Comparison of ENCODE assay signal across 9 cellular contexts in genomic region chr9:72473474-72474241, GRCh38. TPM values are rescaled to one million over a fixed set of nuclear protein-coding genes. Genes with fewer than 3 reads are reported as not detected.
DNase-seq lines count a peak whose midpoint lies in the region; ATAC-seq and TF ChIP-seq lines count a peak whose summit lies in the region.
"Had no signal": no experiment of that assay in that cellular context is flagged by ENCODE, and none has a peak within 500 bp of the region (broad histone marks: within the 10 kb centered on the region; RNA-seq: fewer than 3 reads in every experiment).

No MANE protein-coding gene starts in this region.

- in situ Hi-C loops in G401 (cut with HindIII; ENCODE audit: low sequenced_read_pairs) = no loop called here

- H3K9me3 ChIP-seq in upper lobe of left lung = no peaks in the 10 kb centered on the region
- H3K9me3 ChIP-seq in left lung = no peaks in the 10 kb centered on the region
- H3K9me3 ChIP-seq: Caco-2 had no signal

- H3K4me1 ChIP-seq in upper lobe of left lung (peaks cover 7 to 16% (median 10%) of the 10 kb centered on the region in 4 donors), left lung (peaks cover 3 to 12% of the 10 kb centered on the region in 2 donors)

- no peak for TF ChIP-seq CTCF in type B pancreatic cell (conservative IDR thresholded peaks at IDR 0.05)
- no peak for TF ChIP-seq CTCF in upper lobe of left lung (IDR thresholded peaks at IDR 0.05)
- no peak for TF ChIP-seq CTCF in left lung (IDR thresholded peaks at IDR 0.05)

- H3K27me3 Mint-ChIP-seq in type B pancreatic cell = no peaks in the 10 kb centered on the region

- ATAC-seq in activated naive CD4-positive, alpha-beta T cell treated with anti-CD3 and anti-CD28 coated beads, Interleukin-2, amount 50 U/mL, for 72 hours = peak; percentile 76 to 82
- ATAC-seq in HG03025 (IDR thresholded peaks at IDR 0.05; ENCODE audit: low FRiP score, unreplicated experiment) = peak; percentile 82
- no peak for ATAC-seq in upper lobe of left lung (ENCODE audit: low FRiP score in 2 of 2)
- ATAC-seq in left lung = no peak

- H3K36me3 ChIP-seq in upper lobe of left lung (no peaks in the 10 kb centered on the region), left lung (no peaks in the 10 kb centered on the region)

- no peak for TF ChIP-seq EP300 in upper lobe of left lung (IDR thresholded peaks at IDR 0.05)

- TF ChIP-seq POLR2A in upper lobe of left lung (IDR thresholded peaks at IDR 0.05) = no peak

- peaks cover 0 to 10% of the 10 kb centered on the region in 2 donors for H3K9me3 Mint-ChIP-seq in activated naive CD4-positive, alpha-beta T cell treated with anti-CD3 and anti-CD28 coated beads, Interleukin-2, amount 50 U/mL, for 72 hours
- H3K9me3 Mint-ChIP-seq in type B pancreatic cell = peaks cover 6% of the 10 kb centered on the region

- H3K4me3 ChIP-seq in upper lobe of left lung (no peak overlapping the region), left lung (no peak overlapping the region)

- H3K27me3 ChIP-seq in upper lobe of left lung (no peaks in the 10 kb centered on the region), left lung (no peaks in the 10 kb centered on the region)

- intact Hi-C loops in left lung (cut with DNase I) = no loop called here

- no peak overlapping the region for H3K4me3 Mint-ChIP-seq in type B pancreatic cell

- no peak for DNase-seq in activated naive CD4-positive, alpha-beta T cell treated with anti-CD3 and anti-CD28 coated beads, Interleukin-2, amount 50 U/mL, for 72 hours (ENCODE audit: low spot score in 2 of 2)
- DNase-seq in activated naive CD4-positive, alpha-beta T cell treated with anti-CD3 and anti-CD28 coated beads, Interleukin-2, amount 50 U/mL, for 16 hours = no peak
- peak; percentile 60 for DNase-seq in amniotic epithelial cell (ENCODE audit: low read depth)
- no peak for DNase-seq in type B pancreatic cell (ENCODE audit: extremely low spot score, unreplicated experiment)
- no peak for DNase-seq in G401 (ENCODE audit: low spot score)
- no peak for DNase-seq in upper lobe of left lung
- no peak for DNase-seq in left lung
- DNase-seq: Caco-2 had no signal

- no peak overlapping the region for H3K27ac ChIP-seq in upper lobe of left lung
- no peak overlapping the region for H3K27ac ChIP-seq in left lung

- peaks cover 16% of the 10 kb centered on the region for H3K4me1 Mint-ChIP-seq in type B pancreatic cell (ENCODE audit: unreplicated experiment)

- H3K27ac Mint-ChIP-seq in activated naive CD4-positive, alpha-beta T cell treated with anti-CD3 and anti-CD28 coated beads, Interleukin-2, amount 50 U/mL, for 72 hours = peak overlapping the region; percentile 35 to 92
- H3K27ac Mint-ChIP-seq in type B pancreatic cell = peak overlapping the region; percentile 61

- H3K36me3 Mint-ChIP-seq in activated naive CD4-positive, alpha-beta T cell treated with anti-CD3 and anti-CD28 coated beads, Interleukin-2, amount 50 U/mL, for 72 hours = peaks cover 0 to 12% of the 10 kb centered on the region in 2 donors
- no peaks in the 10 kb centered on the region for H3K36me3 Mint-ChIP-seq in type B pancreatic cell

RNA-seq across cellular contexts. Expression of gene TMC1, which starts 47.8 kb away (rescaled TPM):
- not detected for total RNA-seq in activated naive CD4-positive, alpha-beta T cell treated with anti-CD3 and anti-CD28 coated beads, Interleukin-2, amount 50 U/mL, for 72 hours
- not detected in 2 replicates for total RNA-seq in type B pancreatic cell (ENCODE audit: low replicate concordance)
- not detected in 2 replicates for total RNA-seq in G401 (2014; rRNA removed; shearing (Covaris generic))
- under 1 TPM in 1 of 6 donors, not detected in 5; 0.67 TPM for total RNA-seq in upper lobe of left lung
- total RNA-seq in left lung = under 1 TPM in 1 of 2 donors, not detected in 1; 0.26 TPM
- total RNA-seq: Caco-2 had no signal

Comparison
In these comparisons a context has a peak if more than half of its experiments do, and no peak if none do; other contexts are left out.
1. ATAC-seq: peak in activated naive CD4-positive, alpha-beta T cell treated with anti-CD3 and anti-CD28 coated beads, Interleukin-2, amount 50 U/mL, for 72 hours (2 of 2) and HG03025 (single experiment); none in upper lobe of left lung (0 of 2) and left lung (single experiment).